In the genomic region with DNA sequence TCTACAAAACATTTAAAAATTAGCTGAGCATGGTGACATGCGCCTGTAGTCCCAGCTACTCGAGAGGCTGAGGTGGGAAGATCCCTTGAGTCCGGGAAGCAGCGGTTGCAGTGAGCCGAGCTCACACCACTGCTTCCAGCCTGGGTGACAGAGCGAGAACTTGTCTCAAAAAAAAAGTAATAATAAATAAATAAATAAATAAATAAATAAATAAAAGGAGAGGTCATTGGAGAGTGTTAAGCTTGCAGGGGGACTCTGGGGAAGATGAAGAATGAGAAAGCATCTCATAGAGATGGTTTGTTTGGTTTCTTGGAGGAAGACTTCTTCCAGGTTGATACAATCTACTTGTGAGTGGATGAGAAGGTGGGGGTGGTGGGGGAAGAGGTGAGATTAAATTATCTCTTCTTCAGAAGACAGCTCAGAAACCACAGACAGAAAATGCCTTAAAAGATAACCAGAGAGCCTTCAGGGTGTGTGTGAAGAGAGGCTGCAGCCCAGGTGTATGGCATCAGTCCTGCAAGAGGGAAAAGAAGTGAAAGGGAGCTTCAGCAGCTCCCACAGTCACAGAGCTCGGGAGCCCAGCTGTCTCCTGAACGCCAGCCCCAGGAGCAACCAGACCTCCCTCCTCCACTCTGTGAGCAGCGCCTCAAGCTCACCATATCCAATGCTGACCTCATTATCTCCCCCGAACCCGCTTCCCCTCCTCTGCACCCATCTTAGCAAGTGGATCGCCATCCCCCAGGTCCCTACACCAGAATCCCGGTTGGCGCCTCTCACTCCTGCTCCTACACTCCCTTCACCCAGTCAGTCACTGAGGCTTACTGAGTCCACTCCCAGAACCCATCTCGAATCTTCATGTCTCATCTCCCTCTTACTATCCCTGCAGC, we compare ENCODE assay signal across 1 cellular context.
TF ChIP-seq lines count a peak whose summit lies in the region.

No MANE protein-coding gene starts in this region.

TF ChIP-seq in WTC11, 78 proteins besides CTCF, POLR2A, EP300 and RAD21:
- TF ChIP-seq, protein P1, sequence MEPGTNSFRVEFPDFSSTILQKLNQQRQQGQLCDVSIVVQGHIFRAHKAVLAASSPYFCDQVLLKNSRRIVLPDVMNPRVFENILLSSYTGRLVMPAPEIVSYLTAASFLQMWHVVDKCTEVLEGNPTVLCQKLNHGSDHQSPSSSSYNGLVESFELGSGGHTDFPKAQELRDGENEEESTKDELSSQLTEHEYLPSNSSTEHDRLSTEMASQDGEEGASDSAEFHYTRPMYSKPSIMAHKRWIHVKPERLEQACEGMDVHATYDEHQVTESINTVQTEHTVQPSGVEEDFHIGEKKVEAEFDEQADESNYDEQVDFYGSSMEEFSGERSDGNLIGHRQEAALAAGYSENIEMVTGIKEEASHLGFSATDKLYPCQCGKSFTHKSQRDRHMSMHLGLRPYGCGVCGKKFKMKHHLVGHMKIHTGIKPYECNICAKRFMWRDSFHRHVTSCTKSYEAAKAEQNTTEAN (CRISPR knock-in tag; IDR thresholded peaks at IDR 0.05), result no peak
- TF ChIP-seq ATF6 (CRISPR knock-in tag; IDR thresholded peaks at IDR 0.05), result no peak
- TF ChIP-seq, protein P2, sequence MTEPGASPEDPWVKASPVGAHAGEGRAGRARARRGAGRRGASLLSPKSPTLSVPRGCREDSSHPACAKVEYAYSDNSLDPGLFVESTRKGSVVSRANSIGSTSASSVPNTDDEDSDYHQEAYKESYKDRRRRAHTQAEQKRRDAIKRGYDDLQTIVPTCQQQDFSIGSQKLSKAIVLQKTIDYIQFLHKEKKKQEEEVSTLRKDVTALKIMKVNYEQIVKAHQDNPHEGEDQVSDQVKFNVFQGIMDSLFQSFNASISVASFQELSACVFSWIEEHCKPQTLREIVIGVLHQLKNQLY (CRISPR knock-in tag; IDR thresholded peaks at IDR 0.05), result no peak
- no peak for TF ChIP-seq SOX15 (CRISPR knock-in tag; IDR thresholded peaks at IDR 0.05)
- TF ChIP-seq, protein P3, sequence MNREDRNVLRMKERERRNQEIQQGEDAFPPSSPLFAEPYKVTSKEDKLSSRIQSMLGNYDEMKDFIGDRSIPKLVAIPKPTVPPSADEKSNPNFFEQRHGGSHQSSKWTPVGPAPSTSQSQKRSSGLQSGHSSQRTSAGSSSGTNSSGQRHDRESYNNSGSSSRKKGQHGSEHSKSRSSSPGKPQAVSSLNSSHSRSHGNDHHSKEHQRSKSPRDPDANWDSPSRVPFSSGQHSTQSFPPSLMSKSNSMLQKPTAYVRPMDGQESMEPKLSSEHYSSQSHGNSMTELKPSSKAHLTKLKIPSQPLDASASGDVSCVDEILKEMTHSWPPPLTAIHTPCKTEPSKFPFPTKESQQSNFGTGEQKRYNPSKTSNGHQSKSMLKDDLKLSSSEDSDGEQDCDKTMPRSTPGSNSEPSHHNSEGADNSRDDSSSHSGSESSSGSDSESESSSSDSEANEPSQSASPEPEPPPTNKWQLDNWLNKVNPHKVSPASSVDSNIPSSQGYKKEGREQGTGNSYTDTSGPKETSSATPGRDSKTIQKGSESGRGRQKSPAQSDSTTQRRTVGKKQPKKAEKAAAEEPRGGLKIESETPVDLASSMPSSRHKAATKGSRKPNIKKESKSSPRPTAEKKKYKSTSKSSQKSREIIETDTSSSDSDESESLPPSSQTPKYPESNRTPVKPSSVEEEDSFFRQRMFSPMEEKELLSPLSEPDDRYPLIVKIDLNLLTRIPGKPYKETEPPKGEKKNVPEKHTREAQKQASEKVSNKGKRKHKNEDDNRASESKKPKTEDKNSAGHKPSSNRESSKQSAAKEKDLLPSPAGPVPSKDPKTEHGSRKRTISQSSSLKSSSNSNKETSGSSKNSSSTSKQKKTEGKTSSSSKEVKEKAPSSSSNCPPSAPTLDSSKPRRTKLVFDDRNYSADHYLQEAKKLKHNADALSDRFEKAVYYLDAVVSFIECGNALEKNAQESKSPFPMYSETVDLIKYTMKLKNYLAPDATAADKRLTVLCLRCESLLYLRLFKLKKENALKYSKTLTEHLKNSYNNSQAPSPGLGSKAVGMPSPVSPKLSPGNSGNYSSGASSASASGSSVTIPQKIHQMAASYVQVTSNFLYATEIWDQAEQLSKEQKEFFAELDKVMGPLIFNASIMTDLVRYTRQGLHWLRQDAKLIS (CRISPR knock-in tag; IDR thresholded peaks at IDR 0.05; ENCODE audit: borderline replicate concordance), result no peak
- TF ChIP-seq CREM (CRISPR knock-in tag; IDR thresholded peaks at IDR 0.05), result no peak
- TF ChIP-seq, protein P4, sequence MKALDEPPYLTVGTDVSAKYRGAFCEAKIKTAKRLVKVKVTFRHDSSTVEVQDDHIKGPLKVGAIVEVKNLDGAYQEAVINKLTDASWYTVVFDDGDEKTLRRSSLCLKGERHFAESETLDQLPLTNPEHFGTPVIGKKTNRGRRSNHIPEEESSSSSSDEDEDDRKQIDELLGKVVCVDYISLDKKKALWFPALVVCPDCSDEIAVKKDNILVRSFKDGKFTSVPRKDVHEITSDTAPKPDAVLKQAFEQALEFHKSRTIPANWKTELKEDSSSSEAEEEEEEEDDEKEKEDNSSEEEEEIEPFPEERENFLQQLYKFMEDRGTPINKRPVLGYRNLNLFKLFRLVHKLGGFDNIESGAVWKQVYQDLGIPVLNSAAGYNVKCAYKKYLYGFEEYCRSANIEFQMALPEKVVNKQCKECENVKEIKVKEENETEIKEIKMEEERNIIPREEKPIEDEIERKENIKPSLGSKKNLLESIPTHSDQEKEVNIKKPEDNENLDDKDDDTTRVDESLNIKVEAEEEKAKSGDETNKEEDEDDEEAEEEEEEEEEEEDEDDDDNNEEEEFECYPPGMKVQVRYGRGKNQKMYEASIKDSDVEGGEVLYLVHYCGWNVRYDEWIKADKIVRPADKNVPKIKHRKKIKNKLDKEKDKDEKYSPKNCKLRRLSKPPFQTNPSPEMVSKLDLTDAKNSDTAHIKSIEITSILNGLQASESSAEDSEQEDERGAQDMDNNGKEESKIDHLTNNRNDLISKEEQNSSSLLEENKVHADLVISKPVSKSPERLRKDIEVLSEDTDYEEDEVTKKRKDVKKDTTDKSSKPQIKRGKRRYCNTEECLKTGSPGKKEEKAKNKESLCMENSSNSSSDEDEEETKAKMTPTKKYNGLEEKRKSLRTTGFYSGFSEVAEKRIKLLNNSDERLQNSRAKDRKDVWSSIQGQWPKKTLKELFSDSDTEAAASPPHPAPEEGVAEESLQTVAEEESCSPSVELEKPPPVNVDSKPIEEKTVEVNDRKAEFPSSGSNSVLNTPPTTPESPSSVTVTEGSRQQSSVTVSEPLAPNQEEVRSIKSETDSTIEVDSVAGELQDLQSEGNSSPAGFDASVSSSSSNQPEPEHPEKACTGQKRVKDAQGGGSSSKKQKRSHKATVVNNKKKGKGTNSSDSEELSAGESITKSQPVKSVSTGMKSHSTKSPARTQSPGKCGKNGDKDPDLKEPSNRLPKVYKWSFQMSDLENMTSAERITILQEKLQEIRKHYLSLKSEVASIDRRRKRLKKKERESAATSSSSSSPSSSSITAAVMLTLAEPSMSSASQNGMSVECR (CRISPR knock-in tag; IDR thresholded peaks at IDR 0.05; ENCODE audit: borderline replicate concordance), result no peak
- TF ChIP-seq E2F5 (CRISPR knock-in tag; IDR thresholded peaks at IDR 0.05), result no peak
- no peak for TF ChIP-seq TEAD1 (CRISPR knock-in tag; IDR thresholded peaks at IDR 0.05)
- TF ChIP-seq CBFB (CRISPR knock-in tag; IDR thresholded peaks at IDR 0.05; ENCODE audit: low read depth), result no peak
- TF ChIP-seq ATF3 (CRISPR knock-in tag; conservative IDR thresholded peaks at IDR 0.05), result no peak
- no peak for TF ChIP-seq ELF4 (CRISPR knock-in tag; IDR thresholded peaks at IDR 0.05; ENCODE audit: low read depth)
- no peak for TF ChIP-seq ERG (CRISPR knock-in tag; IDR thresholded peaks at IDR 0.05)
- no peak for TF ChIP-seq USF2 (CRISPR knock-in tag; IDR thresholded peaks at IDR 0.05)
- TF ChIP-seq, protein P5, sequence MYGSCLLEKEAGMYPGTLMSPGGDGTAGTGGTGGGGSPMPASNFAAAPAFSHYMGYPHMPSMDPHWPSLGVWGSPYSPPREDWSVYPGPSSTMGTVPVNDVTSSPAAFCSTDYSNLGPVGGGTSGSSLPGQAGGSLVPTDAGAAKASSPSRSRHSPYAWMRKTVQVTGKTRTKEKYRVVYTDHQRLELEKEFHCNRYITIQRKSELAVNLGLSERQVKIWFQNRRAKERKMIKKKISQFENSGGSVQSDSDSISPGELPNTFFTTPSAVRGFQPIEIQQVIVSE (CRISPR knock-in tag; IDR thresholded peaks at IDR 0.05; ENCODE audit: borderline replicate concordance), result no peak
- TF ChIP-seq SMAD3 (CRISPR knock-in tag; IDR thresholded peaks at IDR 0.05; ENCODE audit: borderline replicate concordance), result no peak
- TF ChIP-seq, protein P6, sequence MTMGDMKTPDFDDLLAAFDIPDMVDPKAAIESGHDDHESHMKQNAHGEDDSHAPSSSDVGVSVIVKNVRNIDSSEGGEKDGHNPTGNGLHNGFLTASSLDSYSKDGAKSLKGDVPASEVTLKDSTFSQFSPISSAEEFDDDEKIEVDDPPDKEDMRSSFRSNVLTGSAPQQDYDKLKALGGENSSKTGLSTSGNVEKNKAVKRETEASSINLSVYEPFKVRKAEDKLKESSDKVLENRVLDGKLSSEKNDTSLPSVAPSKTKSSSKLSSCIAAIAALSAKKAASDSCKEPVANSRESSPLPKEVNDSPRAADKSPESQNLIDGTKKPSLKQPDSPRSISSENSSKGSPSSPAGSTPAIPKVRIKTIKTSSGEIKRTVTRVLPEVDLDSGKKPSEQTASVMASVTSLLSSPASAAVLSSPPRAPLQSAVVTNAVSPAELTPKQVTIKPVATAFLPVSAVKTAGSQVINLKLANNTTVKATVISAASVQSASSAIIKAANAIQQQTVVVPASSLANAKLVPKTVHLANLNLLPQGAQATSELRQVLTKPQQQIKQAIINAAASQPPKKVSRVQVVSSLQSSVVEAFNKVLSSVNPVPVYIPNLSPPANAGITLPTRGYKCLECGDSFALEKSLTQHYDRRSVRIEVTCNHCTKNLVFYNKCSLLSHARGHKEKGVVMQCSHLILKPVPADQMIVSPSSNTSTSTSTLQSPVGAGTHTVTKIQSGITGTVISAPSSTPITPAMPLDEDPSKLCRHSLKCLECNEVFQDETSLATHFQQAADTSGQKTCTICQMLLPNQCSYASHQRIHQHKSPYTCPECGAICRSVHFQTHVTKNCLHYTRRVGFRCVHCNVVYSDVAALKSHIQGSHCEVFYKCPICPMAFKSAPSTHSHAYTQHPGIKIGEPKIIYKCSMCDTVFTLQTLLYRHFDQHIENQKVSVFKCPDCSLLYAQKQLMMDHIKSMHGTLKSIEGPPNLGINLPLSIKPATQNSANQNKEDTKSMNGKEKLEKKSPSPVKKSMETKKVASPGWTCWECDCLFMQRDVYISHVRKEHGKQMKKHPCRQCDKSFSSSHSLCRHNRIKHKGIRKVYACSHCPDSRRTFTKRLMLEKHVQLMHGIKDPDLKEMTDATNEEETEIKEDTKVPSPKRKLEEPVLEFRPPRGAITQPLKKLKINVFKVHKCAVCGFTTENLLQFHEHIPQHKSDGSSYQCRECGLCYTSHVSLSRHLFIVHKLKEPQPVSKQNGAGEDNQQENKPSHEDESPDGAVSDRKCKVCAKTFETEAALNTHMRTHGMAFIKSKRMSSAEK (CRISPR knock-in tag; IDR thresholded peaks at IDR 0.05; ENCODE audit: borderline replicate concordance), result no peak
- TF ChIP-seq MYBL2 (CRISPR knock-in tag; IDR thresholded peaks at IDR 0.05), result no peak
- TF ChIP-seq TEAD4 (CRISPR knock-in tag; IDR thresholded peaks at IDR 0.05), result no peak
